Comparison of ENCODE assay signal across 13 cellular contexts in genomic region chr16:85205747-85206471, GRCh38.
DNase-seq lines count a peak whose midpoint lies in the region; ATAC-seq and TF ChIP-seq lines count a peak whose summit lies in the region.
"Had no signal": no experiment of that assay in that cellular context is flagged by ENCODE, and none has a peak within 500 bp of the region (broad histone marks: within the 10 kb centered on the region; RNA-seq: fewer than 3 reads in every experiment).

No MANE protein-coding gene starts in this region.

- peak overlapping the region; percentile 88 for H3K18ac ChIP-seq in neuronal stem cell (ENCODE audit: low read length)

- no peaks in the 10 kb centered on the region for H4K20me1 ChIP-seq in fibroblast of lung (ENCODE audit: control insufficient read depth, extremely low read depth, insufficient read depth, low read length)

- H3K9me3 Mint-ChIP-seq in activated CD4-positive, alpha-beta memory T cell treated with anti-CD3 and anti-CD28 coated beads for 36 hours: peaks cover 5% of the 10 kb centered on the region
- H3K9me3 Mint-ChIP-seq in endothelial cell (ENCODE audit: unreplicated experiment): no peaks in the 10 kb centered on the region
- H3K9me3 Mint-ChIP-seq: activated T-cell treated with anti-CD3 and anti-CD28 coated beads, Interleukin-2, amount 50 U/mL, for 4 hours had no signal

- no peak overlapping the region for H3K4ac ChIP-seq in neuronal stem cell (ENCODE audit: low read length)

- H3K27me3 ChIP-seq in fibroblast of lung (ENCODE audit: control insufficient read depth, insufficient read depth, low read length): no peaks in the 10 kb centered on the region
- no peaks in the 10 kb centered on the region for H3K27me3 ChIP-seq in neuronal stem cell (ENCODE audit: control insufficient read depth in 3 of 3, insufficient read depth in 3 of 3, low read depth in 1 of 3, low read length in 3 of 3)

- CTCF ChIA-PET in activated CD4-positive, alpha-beta memory T cell treated with anti-CD3 and anti-CD28 coated beads for 36 hours (lab: Charles Lee): no interaction called here

- H2AFZ ChIP-seq in fibroblast of lung (ENCODE audit: low read length): no peak overlapping the region
- no peak overlapping the region for H2AFZ ChIP-seq in neuronal stem cell (ENCODE audit: low read length)

- H3K27ac Mint-ChIP-seq in activated CD4-positive, alpha-beta memory T cell treated with anti-CD3 and anti-CD28 coated beads for 36 hours: no peak overlapping the region
- H3K27ac Mint-ChIP-seq in endothelial cell (ENCODE audit: unreplicated experiment): no peak overlapping the region
- H3K27ac Mint-ChIP-seq: CD4-positive, alpha-beta memory T cell had no signal

- H3K4me1 ChIP-seq in fibroblast of lung (ENCODE audit: control insufficient read depth, extremely low read depth, insufficient read depth, low read length) (peaks cover 48% of the 10 kb centered on the region), neuronal stem cell (ENCODE audit: control insufficient read depth in 2 of 2, insufficient read depth in 1 of 2, low read depth in 1 of 2, low read length in 2 of 2) (peaks cover 37 to 49% of the 10 kb centered on the region in 2 donors)

- H3K14ac ChIP-seq in neuronal stem cell (ENCODE audit: low read length): peak overlapping the region; percentile 26

- ATAC-seq in HG03521 (IDR thresholded peaks at IDR 0.05; ENCODE audit: unreplicated experiment): no peak
- ATAC-seq: activated T-cell treated with anti-CD3 and anti-CD28 coated beads, Interleukin-2, amount 50 U/mL, for 4 hours; GM12878 had no signal

- H3K4me1 Mint-ChIP-seq in activated CD4-positive, alpha-beta memory T cell treated with anti-CD3 and anti-CD28 coated beads for 36 hours (ENCODE audit: low read depth): no peaks in the 10 kb centered on the region
- peaks cover 2% of the 10 kb centered on the region for H3K4me1 Mint-ChIP-seq in endothelial cell (ENCODE audit: unreplicated experiment)
- H3K4me1 Mint-ChIP-seq: CD4-positive, alpha-beta memory T cell had no signal

- H3K36me3 ChIP-seq in fibroblast of lung (ENCODE audit: control insufficient read depth, insufficient read depth, low read length): no peaks in the 10 kb centered on the region
- no peaks in the 10 kb centered on the region for H3K36me3 ChIP-seq in neuronal stem cell (replicated peaks in 1 of 2; ENCODE audit: control insufficient read depth in 2 of 2, insufficient read depth in 2 of 2, low read length in 2 of 2)

- no CpG with 5 or more reads among the region's 23 CpGs for WGBS in neuronal stem cell (ENCODE audit: extremely low coverage in 2 of 2, insufficient read length in 2 of 2, insufficient replicate concordance in 1 of 2), 2 donors

- peak overlapping the region; percentile 79 for H2AK5ac ChIP-seq in neuronal stem cell (ENCODE audit: low read depth, low read length)

- H3K23ac ChIP-seq in neuronal stem cell (ENCODE audit: low read depth, low read length, poor library complexity): peak overlapping the region; percentile 34

- no peak overlapping the region for H2BK120ac ChIP-seq in neuronal stem cell (ENCODE audit: low read depth, low read length)

- H4K91ac ChIP-seq in neuronal stem cell (ENCODE audit: low read depth, low read length, poor library complexity): no peak overlapping the region

- TF ChIP-seq CTCF in fibroblast of lung (conservative IDR thresholded peaks at IDR 0.05 in 1 of 2, IDR thresholded peaks at IDR 0.05 in 1 of 2; ENCODE audit: low read depth in 1 of 2, low read length in 2 of 2): no peak
- no peak for TF ChIP-seq CTCF in endothelial cell (IDR thresholded peaks at IDR 0.05; ENCODE audit: unreplicated experiment)

- peak overlapping the region; percentile 58 for H2BK5ac ChIP-seq in neuronal stem cell (ENCODE audit: low read length)

- no peaks in the 10 kb centered on the region for H3K36me3 Mint-ChIP-seq in activated CD4-positive, alpha-beta memory T cell treated with anti-CD3 and anti-CD28 coated beads for 36 hours
- H3K36me3 Mint-ChIP-seq in endothelial cell (ENCODE audit: low read depth, unreplicated experiment): peaks cover 3% of the 10 kb centered on the region
- H3K36me3 Mint-ChIP-seq: CD4-positive, alpha-beta memory T cell had no signal

- H3K4me3 Mint-ChIP-seq in activated CD4-positive, alpha-beta memory T cell treated with anti-CD3 and anti-CD28 coated beads for 36 hours: no peak overlapping the region
- no peak overlapping the region for H3K4me3 Mint-ChIP-seq in endothelial cell (ENCODE audit: unreplicated experiment)
- H3K4me3 Mint-ChIP-seq: activated T-cell treated with anti-CD3 and anti-CD28 coated beads, Interleukin-2, amount 50 U/mL, for 4 hours; CD4-positive, alpha-beta memory T cell had no signal

- no peaks in the 10 kb centered on the region for H3K79me1 ChIP-seq in neuronal stem cell (ENCODE audit: low read depth, low read length)

- peaks cover 3% of the 10 kb centered on the region for H3K27me3 Mint-ChIP-seq in activated CD4-positive, alpha-beta memory T cell treated with anti-CD3 and anti-CD28 coated beads for 36 hours
- H3K27me3 Mint-ChIP-seq in endothelial cell (ENCODE audit: unreplicated experiment): peaks cover 7% of the 10 kb centered on the region

- peak; percentile 74 for DNase-seq in ELF-1 (ENCODE audit: low read depth, low spot score)
- peak; percentile 79 for DNase-seq in NCI-H2171 treated with DMSO at 0.1 percent for 48 hours (lab: John Stamatoyannopoulos, UW)
- DNase-seq in fibroblast of lung (ENCODE audit: low read depth in 2 of 2): peak; percentile 70 to 73
- no peak for DNase-seq in neuronal stem cell (ENCODE audit: low spot score)
- no peak for DNase-seq in NCI-H1694 treated with DMSO at 0.1 percent for 48 hours (lab: John Stamatoyannopoulos, UW)
- no peak for DNase-seq in activated CD4-positive, alpha-beta memory T cell treated with anti-CD3 and anti-CD28 coated beads for 36 hours
- DNase-seq in endothelial cell (ENCODE audit: low spot score): no peak
- DNase-seq: activated T-cell treated with anti-CD3 and anti-CD28 coated beads, Interleukin-2, amount 50 U/mL, for 4 hours; CD4-positive, alpha-beta memory T cell; NCI-H748 treated with DMSO at 0.1 percent for 48 hours; occipital lobe had no signal

- H3K9ac ChIP-seq in fibroblast of lung (ENCODE audit: insufficient read depth, low read length) (no peak overlapping the region), neuronal stem cell (ENCODE audit: low read depth, low read length, poor library complexity) (no peak overlapping the region)

- intact Hi-C loops in activated CD4-positive, alpha-beta memory T cell treated with anti-CD3 and anti-CD28 coated beads for 36 hours (cut with micrococcal nuclease): no loop called here

- peak overlapping the region; percentile 69 for H2BK15ac ChIP-seq in neuronal stem cell (ENCODE audit: low read length)

- no peak overlapping the region for H4K8ac ChIP-seq in neuronal stem cell (ENCODE audit: low read depth, low read length)

- H3K27ac ChIP-seq in fibroblast of lung (ENCODE audit: insufficient read depth, low read length) (peak overlapping the region; percentile 26), neuronal stem cell (replicated peaks; ENCODE audit: low read length) (no peak overlapping the region)

- H3K4me2 ChIP-seq in fibroblast of lung (ENCODE audit: extremely low read depth, insufficient read depth, low read length) (peak overlapping the region; percentile 49), neuronal stem cell (ENCODE audit: insufficient read depth, low read length, poor library complexity, severe bottlenecking) (no peak overlapping the region)

- no peaks in the 10 kb centered on the region for H3K9me3 ChIP-seq in fibroblast of lung (ENCODE audit: control insufficient read depth, insufficient read depth, low read depth, low read length)
- no peaks in the 10 kb centered on the region for H3K9me3 ChIP-seq in neuronal stem cell (replicated peaks in 1 of 2; ENCODE audit: control insufficient read depth in 2 of 2, insufficient read depth in 1 of 2, low read depth in 1 of 2, low read length in 2 of 2)

- peak overlapping the region; percentile 76 for H2BK12ac ChIP-seq in neuronal stem cell (ENCODE audit: low read length)

- peaks cover 19% of the 10 kb centered on the region for H3K79me2 ChIP-seq in fibroblast of lung (ENCODE audit: control insufficient read depth, insufficient read depth, low read length)

- H3K4me3 ChIP-seq in fibroblast of lung (replicated peaks in 1 of 4; ENCODE audit: control extremely low read depth in 1 of 4, insufficient read depth in 1 of 4, low read depth in 3 of 4, low read length in 4 of 4): no peak overlapping the region
- no peak overlapping the region for H3K4me3 ChIP-seq in neuronal stem cell (ENCODE audit: low read length in 2 of 2)
- H3K4me3 ChIP-seq: GM12878 had no signal

- POLR2A ChIA-PET in activated CD4-positive, alpha-beta memory T cell treated with anti-CD3 and anti-CD28 coated beads for 36 hours (lab: Charles Lee): no interaction called here

Comparison
In these comparisons a context has a peak if more than half of its experiments do, and no peak if none do; other contexts are left out.
1. DNase-seq: peak in ELF-1 (single experiment), NCI-H2171 treated with DMSO at 0.1 percent for 48 hours (single experiment) and fibroblast of lung (2 of 2); none in neuronal stem cell (single experiment), NCI-H1694 treated with DMSO at 0.1 percent for 48 hours (single experiment), activated CD4-positive, alpha-beta memory T cell treated with anti-CD3 and anti-CD28 coated beads for 36 hours (single experiment) and endothelial cell (single experiment).